In genomic region chr2:69716555-69717120, GRCh38 we compare ENCODE assay signal across 16 cellular contexts. TPM values are rescaled to one million over a fixed set of nuclear protein-coding genes. Genes with fewer than 3 reads are reported as not detected.
DNase-seq lines count a peak whose midpoint lies in the region; ATAC-seq and TF ChIP-seq lines count a peak whose summit lies in the region.
"Had no signal": no experiment of that assay in that cellular context is flagged by ENCODE, and none has a peak within 500 bp of the region (broad histone marks: within the 10 kb centered on the region; RNA-seq: fewer than 3 reads in every experiment).

No MANE protein-coding gene starts in this region.

- peaks cover 5% of the 10 kb centered on the region; the same call in 1 of the 2 replicates for H3F3A ChIP-seq in GM23248 (ENCODE audit: insufficient read depth)

- H3K4me2 ChIP-seq in GM23248 (ENCODE audit: unreplicated experiment), result no peak overlapping the region
- no peak overlapping the region for H3K4me2 ChIP-seq in trophoblast cell (ENCODE audit: low read length)

- no peak overlapping the region for H3K18ac ChIP-seq in trophoblast cell (ENCODE audit: low read length)

- H3K4me3 ChIP-seq in GM23248 (no peak overlapping the region), epithelial cell of esophagus (ENCODE audit: low read length) (no peak overlapping the region), trophoblast cell (ENCODE audit: low read depth, low read length) (no peak overlapping the region)
- H3K4me3 ChIP-seq: thoracic aorta had no signal

- no peaks in the 10 kb centered on the region for H3K79me1 ChIP-seq in trophoblast cell (ENCODE audit: low read length)

- H3K79me2 ChIP-seq in GM23248 (ENCODE audit: insufficient read depth) (no peaks in the 10 kb centered on the region), trophoblast cell (ENCODE audit: control insufficient read depth, insufficient read depth, low read length, poor library complexity) (peaks cover 2% of the 10 kb centered on the region)

- WGBS in GM23248 (ENCODE audit: low coverage in 1 of 2, low lambda C conversion rate in 2 of 2, missing lambda C conversion rate in 2 of 2), 2 experiments, result 62 to 65% methylated on average over 13 of the region's 13 CpGs
- WGBS in trophoblast cell (ENCODE audit: extremely low coverage, insufficient coverage, insufficient read length), result no CpG with 5 or more reads among the region's 13 CpGs

- no peak overlapping the region for H2BK5ac ChIP-seq in trophoblast cell (ENCODE audit: low read depth, low read length, poor library complexity)

- H4K20me1 ChIP-seq in GM23248 (ENCODE audit: insufficient read depth), result no peaks in the 10 kb centered on the region

- no peak overlapping the region for H2AFZ ChIP-seq in GM23248
- no peak overlapping the region for H2AFZ ChIP-seq in trophoblast cell (ENCODE audit: insufficient read depth, low read length, poor library complexity)

- no peaks in the 10 kb centered on the region for H3K9me3 Mint-ChIP-seq in T-helper 2 cell treated with Interferon-gamma antibody and Interleukin-4, amounts not matched to agents 5 μg/mL and 100 μg/mL, for 36 hours
- H3K9me3 Mint-ChIP-seq: CD8-positive, alpha-beta memory T cell had no signal

- ATAC-seq in HG02981 (IDR thresholded peaks at IDR 0.05; ENCODE audit: unreplicated experiment), result no peak
- no peak for ATAC-seq in HG02884 (IDR thresholded peaks at IDR 0.05; ENCODE audit: unreplicated experiment)
- ATAC-seq: left ventricle myocardium superior; naive thymus-derived CD4-positive, alpha-beta T cell had no signal

- in situ Hi-C loops in GM23248 (cut with MboI), result no loop called here

- no peaks in the 10 kb centered on the region for H3K27me3 ChIP-seq in GM23248 (replicated peaks; ENCODE audit: insufficient read depth)
- no peaks in the 10 kb centered on the region for H3K27me3 ChIP-seq in trophoblast cell (ENCODE audit: insufficient read depth, low read length)

- DNase-seq in GM23248, result peak; percentile 75
- peak; percentile 71 for DNase-seq in RPMI7951 (ENCODE audit: low read depth)
- DNase-seq in epithelial cell of esophagus (ENCODE audit: low read depth), result peak; percentile 55
- no peak for DNase-seq in trophoblast cell
- DNase-seq in T-helper 2 cell treated with Interferon-gamma antibody and Interleukin-4, amounts not matched to agents 5 μg/mL and 100 μg/mL, for 36 hours (ENCODE audit: low spot score), result no peak
- DNase-seq: activated CD8-positive, alpha-beta memory T cell treated with anti-CD3 and anti-CD28 coated beads, Interleukin-2, amount 50 U/mL, for 4 hours; activated naive CD4-positive, alpha-beta T cell treated with anti-CD3 and anti-CD28 coated beads, Interleukin-2, amount 50 U/mL, for 16 hours; CD8-positive, alpha-beta memory T cell; left ventricle myocardium superior; naive thymus-derived CD4-positive, alpha-beta T cell; NCI-H524 treated with DMSO at 0.1 percent for 48 hours; stimulated activated CD4-positive, alpha-beta T cell treated with anti-CD3 and anti-CD28 coated beads, Interleukin-1b, Interleukin-23, amount 100 ng/mL, for 48 hours; SW 1271 had no signal

- H3K14ac ChIP-seq in trophoblast cell (ENCODE audit: low read length), result peak overlapping the region; percentile 30

- peak overlapping the region; percentile 2; the same call in 1 of the 2 replicates for H3K27ac ChIP-seq in GM23248
- H3K27ac ChIP-seq in trophoblast cell (ENCODE audit: low read depth, low read length), result no peak overlapping the region
- H3K27ac ChIP-seq: thoracic aorta had no signal

- TF ChIP-seq CTCF in epithelial cell of esophagus (IDR thresholded peaks at IDR 0.05; ENCODE audit: insufficient read depth, low read depth, low read length, missing control alignments), result peak; percentile 9

- H3K4me1 ChIP-seq in GM23248 (ENCODE audit: insufficient read depth) (peaks cover 9% of the 10 kb centered on the region), trophoblast cell (ENCODE audit: control insufficient read depth in 1 of 2, insufficient read depth in 2 of 2, low read length in 2 of 2) (peaks cover 6 to 18% of the 10 kb centered on the region in 2 experiments)

- no peaks in the 10 kb centered on the region for H3K27me3 Mint-ChIP-seq in T-helper 2 cell treated with Interferon-gamma antibody and Interleukin-4, amounts not matched to agents 5 μg/mL and 100 μg/mL, for 36 hours (ENCODE audit: low read depth)

- no peak overlapping the region for H3K4me3 Mint-ChIP-seq in T-helper 2 cell treated with Interferon-gamma antibody and Interleukin-4, amounts not matched to agents 5 μg/mL and 100 μg/mL, for 36 hours
- H3K4me3 Mint-ChIP-seq: CD8-positive, alpha-beta memory T cell; naive thymus-derived CD4-positive, alpha-beta T cell had no signal

- H3K9ac ChIP-seq in GM23248, result no peak overlapping the region
- no peak overlapping the region for H3K9ac ChIP-seq in trophoblast cell (ENCODE audit: low read length)

- H3K36me3 Mint-ChIP-seq in T-helper 2 cell treated with Interferon-gamma antibody and Interleukin-4, amounts not matched to agents 5 μg/mL and 100 μg/mL, for 36 hours (ENCODE audit: low read depth), result no peaks in the 10 kb centered on the region
- H3K36me3 Mint-ChIP-seq: CD8-positive, alpha-beta memory T cell had no signal

- peak overlapping the region; percentile 21 for H2AK5ac ChIP-seq in trophoblast cell (ENCODE audit: low read length)

- no peak overlapping the region for H2BK120ac ChIP-seq in trophoblast cell (ENCODE audit: insufficient read depth, low read length, poor library complexity)

- H3K9me2 ChIP-seq in GM23248 (ENCODE audit: insufficient read depth), result no peaks in the 10 kb centered on the region

- no peak overlapping the region for H4K8ac ChIP-seq in trophoblast cell (ENCODE audit: low read depth, low read length)

- H3K23ac ChIP-seq in trophoblast cell (ENCODE audit: low read length), result no peak overlapping the region

- H3K36me3 ChIP-seq in GM23248 (ENCODE audit: low read depth) (no peaks in the 10 kb centered on the region), trophoblast cell (ENCODE audit: control insufficient read depth in 1 of 2, insufficient read depth in 2 of 2, low read length in 2 of 2) (no peaks in the 10 kb centered on the region)
- H3K36me3 ChIP-seq: thoracic aorta had no signal

- no peak overlapping the region for H3K27ac Mint-ChIP-seq in T-helper 2 cell treated with Interferon-gamma antibody and Interleukin-4, amounts not matched to agents 5 μg/mL and 100 μg/mL, for 36 hours

- H3K4ac ChIP-seq in trophoblast cell (ENCODE audit: low read depth, low read length), result peak overlapping the region; percentile 12

- H3K4me1 Mint-ChIP-seq in T-helper 2 cell treated with Interferon-gamma antibody and Interleukin-4, amounts not matched to agents 5 μg/mL and 100 μg/mL, for 36 hours (ENCODE audit: low read depth), result peaks cover 7% of the 10 kb centered on the region

- H3K9me3 ChIP-seq in GM23248 (ENCODE audit: low read depth) (no peaks in the 10 kb centered on the region), trophoblast cell (ENCODE audit: insufficient read depth, low read depth, low read length) (peaks cover 3% of the 10 kb centered on the region)
- H3K9me3 ChIP-seq: thoracic aorta had no signal

- H4K12ac ChIP-seq in trophoblast cell (ENCODE audit: low read depth, low read length), result no peak overlapping the region

- peak overlapping the region; percentile 42 for H2BK12ac ChIP-seq in trophoblast cell (ENCODE audit: low read length)

- peak overlapping the region; percentile 62 for H4K91ac ChIP-seq in trophoblast cell (ENCODE audit: low read depth, low read length)

RNA-seq across cellular contexts. Expression of gene ANXA4, which starts 25.3 kb away (rescaled TPM):
- total RNA-seq in GM23248 (2014; rRNA removed; shearing (Covaris generic)), result 31.0 and 35.7 TPM in 2 replicates
- 113 and 122 TPM in 2 replicates for polyA plus RNA-seq in GM23248 (2016; fragmentation: Nextera tagmentation; extraction: Ambion mirVana)
- 43.9 and 63.6 TPM in 2 replicates for total RNA-seq in RPMI7951 (2014; rRNA removed; shearing (Covaris generic))
- 68.4 and 70.7 TPM in 2 replicates for polyA plus RNA-seq in trophoblast cell (2013)

Comparison
In these comparisons a context has a peak if more than half of its experiments do, and no peak if none do; other contexts are left out.
1. DNase-seq: peak in GM23248 (single experiment), RPMI7951 (single experiment) and epithelial cell of esophagus (single experiment); none in trophoblast cell (0 of 2) and T-helper 2 cell treated with Interferon-gamma antibody and Interleukin-4, amounts not matched to agents 5 μg/mL and 100 μg/mL, for 36 hours (single experiment).